In the genomic region with DNA sequence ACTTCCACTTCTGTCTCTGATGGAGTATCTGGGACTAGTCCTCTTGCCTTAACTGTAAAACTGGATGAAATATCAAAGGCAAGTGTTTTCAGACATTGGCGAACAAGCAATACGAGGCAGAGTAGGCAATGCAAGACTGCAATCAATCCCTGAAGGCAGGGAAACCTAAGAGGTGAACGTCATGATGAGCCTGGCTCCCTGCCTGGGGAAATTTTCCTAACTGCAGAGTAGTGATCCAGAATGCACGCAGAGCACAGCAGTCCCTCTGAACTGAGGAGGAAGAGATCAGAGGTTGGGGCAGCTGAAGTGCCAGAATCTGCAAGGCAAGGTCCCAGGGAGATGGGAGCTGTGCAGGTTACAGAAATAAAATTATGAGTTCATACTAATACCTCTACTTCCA, we compare ENCODE assay signal across 23 cellular contexts. TPM values are rescaled to one million over a fixed set of nuclear protein-coding genes. Genes with fewer than 3 reads are reported as not detected.
"Had no signal": no experiment of that assay in that cellular context is flagged by ENCODE, and none has a peak within 500 bp of the region (broad histone marks: within the 10 kb centered on the region; RNA-seq: fewer than 3 reads in every experiment).

No MANE protein-coding gene starts in this region.

- H3K36me3 ChIP-seq: MG63 had no signal

- H3K9me3 ChIP-seq: MG63, SK-N-SH had no signal

- H3K4me3 ChIP-seq: MG63 had no signal

- ATAC-seq: HepG2, PC-3 had no signal

- DNase-seq: IMR-90; Karpas-422; KG1; MG63; NCI-H1092; NCI-H1105 treated with DMSO at 0.1 percent for 48 hours; NCI-H1417 treated with DMSO at 0.1 percent for 48 hours; NCI-H146; NCI-H1694 treated with DMSO at 0.1 percent for 48 hours; NCI-H1930; NCI-H2081; NCI-H2107; NCI-H2227 treated with DMSO at 0.1 percent for 48 hours; NCI-H524; NCI-H526 treated with DMSO at 0.1 percent for 48 hours; NCI-H748 treated with DMSO at 0.1 percent for 48 hours; NK-92 treated with Interleukin-12 subunit alpha and Interleukin-12 subunit beta, amount 100 ng/mL, for 24 hours; PC-3; RPMI8226; SHP77; SK-N-SH had no signal

- H3K27me3 ChIP-seq: MG63 had no signal

RNA-seq across cellular contexts. Expression of gene BHLHE41, which starts 18.5 kb away (rescaled TPM):
- total RNA-seq: HepG2, OCI-LY7 had no signal
